Comparison of ENCODE assay signal across 10 cellular contexts in the genomic region with DNA sequence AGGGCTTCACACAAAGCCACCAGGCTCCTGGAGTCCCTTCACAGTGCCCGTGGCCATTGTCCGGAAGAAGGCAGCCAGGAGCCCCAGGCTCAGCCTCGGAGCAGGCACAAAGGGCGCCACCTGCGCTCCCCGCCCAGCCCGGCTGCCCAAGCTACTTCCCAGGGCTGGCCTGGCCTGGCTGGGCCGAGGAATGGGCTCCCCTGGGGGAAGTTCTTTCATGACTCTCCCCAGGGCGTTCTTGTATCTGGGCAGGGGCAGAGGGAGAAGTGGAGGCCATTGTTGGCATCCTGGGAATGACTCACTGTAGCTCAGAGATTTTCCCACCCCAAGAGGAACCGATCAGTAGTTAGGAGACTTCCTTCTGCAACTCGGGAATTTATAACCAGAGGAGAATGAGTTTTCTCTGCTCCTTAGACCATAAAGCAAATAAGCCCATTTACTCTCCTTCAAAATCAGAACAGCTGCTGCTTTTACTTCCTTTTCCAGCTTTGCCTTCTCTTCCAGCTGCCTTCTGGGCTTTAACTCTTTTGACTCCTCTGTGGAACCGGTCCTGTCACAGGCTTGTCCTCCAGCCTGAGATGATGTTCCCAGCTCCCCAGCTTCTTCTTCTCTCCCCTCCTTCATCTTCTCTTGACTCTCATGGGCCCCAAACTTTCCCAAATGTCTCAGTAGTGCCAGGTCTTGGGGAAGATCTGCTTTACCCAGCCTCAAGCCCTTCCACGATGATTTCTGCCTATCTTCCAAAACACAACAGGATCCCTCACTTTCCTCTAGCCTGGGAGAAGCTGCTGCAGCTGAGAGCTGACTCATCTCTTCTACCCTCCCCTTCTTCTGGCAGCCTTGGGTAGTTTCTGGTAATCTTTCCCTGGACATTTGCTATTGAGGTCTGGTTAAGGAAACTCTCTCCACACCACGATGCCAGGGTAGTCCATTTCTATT.
DNase-seq lines count a peak whose midpoint lies in the region; ATAC-seq lines count a peak whose summit lies in the region.
"Had no signal": no experiment of that assay in that cellular context is flagged by ENCODE, and none has a peak within 500 bp of the region (broad histone marks: within the 10 kb centered on the region; RNA-seq: fewer than 3 reads in every experiment).

No MANE protein-coding gene starts in this region.

- H4K8ac ChIP-seq in neuronal stem cell (ENCODE audit: low read depth, low read length): no peak overlapping the region

- no peak overlapping the region for H2BK12ac ChIP-seq in neuronal stem cell (ENCODE audit: low read length)

- DNase-seq in A172 (ENCODE audit: low spot score) (peak; percentile 54), SK-MEL-5 (ENCODE audit: low read depth, low spot score) (peak; percentile 18), fibroblast of the conjunctiva (ENCODE audit: low read depth) (peak; percentile 56), neuronal stem cell (ENCODE audit: low spot score) (no peak)
- DNase-seq in activated CD4-positive, alpha-beta T cell treated with anti-CD3 and anti-CD28 coated beads, Interleukin-2, amount 10 ng/mL, durations not matched to agents 7 days and 5 days: no peak
- DNase-seq: activated naive CD8-positive, alpha-beta T cell treated with anti-CD3 and anti-CD28 coated beads, Interleukin-2, amount 50 U/mL, for 24 hours; T-helper 9 cell had no signal

- no peak overlapping the region for H3K9ac ChIP-seq in neuronal stem cell (ENCODE audit: low read depth, low read length, poor library complexity)

- no peaks in the 10 kb centered on the region for H3K4me1 Mint-ChIP-seq in activated CD4-positive, alpha-beta T cell treated with anti-CD3 and anti-CD28 coated beads, Interleukin-2, amount 10 ng/mL, durations not matched to agents 7 days and 5 days
- H3K4me1 Mint-ChIP-seq: activated naive CD8-positive, alpha-beta T cell treated with anti-CD3 and anti-CD28 coated beads, Interleukin-2, amount 50 U/mL, for 24 hours had no signal

- no peak overlapping the region for H3K4ac ChIP-seq in neuronal stem cell (ENCODE audit: low read length)

- no peaks in the 10 kb centered on the region for H3K36me3 ChIP-seq in neuronal stem cell (replicated peaks in 1 of 2; ENCODE audit: control insufficient read depth in 2 of 2, insufficient read depth in 2 of 2, low read length in 2 of 2)

- peak overlapping the region; percentile 63 for H3K18ac ChIP-seq in neuronal stem cell (ENCODE audit: low read length)

- in situ Hi-C loops in SK-MEL-5 (cut with HindIII; ENCODE audit: low pct_unique_long_range_greater_than_20kb, low sequenced_read_pairs): no loop called here

- H3K9me3 ChIP-seq in neuronal stem cell (replicated peaks in 1 of 2; ENCODE audit: control insufficient read depth in 2 of 2, insufficient read depth in 1 of 2, low read depth in 1 of 2, low read length in 2 of 2): no peaks in the 10 kb centered on the region

- no peak overlapping the region for H2BK15ac ChIP-seq in neuronal stem cell (ENCODE audit: low read length)

- H3K4me3 Mint-ChIP-seq in activated CD4-positive, alpha-beta T cell treated with anti-CD3 and anti-CD28 coated beads, Interleukin-2, amount 10 ng/mL, durations not matched to agents 7 days and 5 days: no peak overlapping the region
- H3K4me3 Mint-ChIP-seq: activated naive CD8-positive, alpha-beta T cell treated with anti-CD3 and anti-CD28 coated beads, Interleukin-2, amount 50 U/mL, for 24 hours had no signal

- CTCF ChIA-PET in activated CD4-positive, alpha-beta T cell treated with anti-CD3 and anti-CD28 coated beads, Interleukin-2, amount 10 ng/mL, durations not matched to agents 7 days and 5 days (lab: Charles Lee): interaction anchor here (1.0 to 1.3 kb wide), 2 partner anchors 18 to 215 kb away, joined by 3 read pairs; partner anchors contain the start of gene PLXNA2

- WGBS in neuronal stem cell (ENCODE audit: extremely low coverage in 2 of 2, insufficient read length in 2 of 2, insufficient replicate concordance in 1 of 2), 2 donors: no CpG with 5 or more reads among the region's 14 CpGs

- H3K14ac ChIP-seq in neuronal stem cell (ENCODE audit: low read length): no peak overlapping the region

- no peaks in the 10 kb centered on the region for H3K9me3 Mint-ChIP-seq in activated CD4-positive, alpha-beta T cell treated with anti-CD3 and anti-CD28 coated beads, Interleukin-2, amount 10 ng/mL, durations not matched to agents 7 days and 5 days
- H3K9me3 Mint-ChIP-seq: activated naive CD8-positive, alpha-beta T cell treated with anti-CD3 and anti-CD28 coated beads, Interleukin-2, amount 50 U/mL, for 24 hours had no signal

- no peak overlapping the region for H4K91ac ChIP-seq in neuronal stem cell (ENCODE audit: low read depth, low read length, poor library complexity)

- no peak overlapping the region for H3K27ac ChIP-seq in neuronal stem cell (replicated peaks; ENCODE audit: low read length)

- POLR2A ChIA-PET in activated CD4-positive, alpha-beta T cell treated with anti-CD3 and anti-CD28 coated beads, Interleukin-2, amount 10 ng/mL, durations not matched to agents 7 days and 5 days (lab: Charles Lee): interaction anchor here (0.6 kb wide), 1 partner anchor 114 kb away, joined by 5 read pairs; no protein-coding TSS in a partner anchor

- H3K23ac ChIP-seq in neuronal stem cell (ENCODE audit: low read depth, low read length, poor library complexity): no peak overlapping the region

- no peak overlapping the region for H3K4me3 ChIP-seq in neuronal stem cell (ENCODE audit: low read length in 2 of 2)

- H3K27ac Mint-ChIP-seq in activated CD4-positive, alpha-beta T cell treated with anti-CD3 and anti-CD28 coated beads, Interleukin-2, amount 10 ng/mL, durations not matched to agents 7 days and 5 days: no peak overlapping the region
- H3K27ac Mint-ChIP-seq: activated naive CD8-positive, alpha-beta T cell treated with anti-CD3 and anti-CD28 coated beads, Interleukin-2, amount 50 U/mL, for 24 hours had no signal

- H2AFZ ChIP-seq in neuronal stem cell (ENCODE audit: low read length): no peak overlapping the region

- no peak overlapping the region for H2AK5ac ChIP-seq in neuronal stem cell (ENCODE audit: low read depth, low read length)

- peaks cover 0 to 4% of the 10 kb centered on the region in 2 donors for H3K4me1 ChIP-seq in neuronal stem cell (ENCODE audit: control insufficient read depth in 2 of 2, insufficient read depth in 1 of 2, low read depth in 1 of 2, low read length in 2 of 2)

- no peak overlapping the region for H3K4me2 ChIP-seq in neuronal stem cell (ENCODE audit: insufficient read depth, low read length, poor library complexity, severe bottlenecking)

- no peaks in the 10 kb centered on the region for H3K27me3 ChIP-seq in neuronal stem cell (ENCODE audit: control insufficient read depth in 3 of 3, insufficient read depth in 3 of 3, low read depth in 1 of 3, low read length in 3 of 3)

- no peak overlapping the region for H2BK5ac ChIP-seq in neuronal stem cell (ENCODE audit: low read length)

- H2BK120ac ChIP-seq in neuronal stem cell (ENCODE audit: low read depth, low read length): no peak overlapping the region

- H3K79me1 ChIP-seq in neuronal stem cell (ENCODE audit: low read depth, low read length): no peaks in the 10 kb centered on the region

- ATAC-seq in HG02571 (IDR thresholded peaks at IDR 0.05; ENCODE audit: unreplicated experiment): no peak
- no peak for ATAC-seq in HG03095 (IDR thresholded peaks at IDR 0.05; ENCODE audit: unreplicated experiment)
- ATAC-seq in HG02588 (IDR thresholded peaks at IDR 0.05; ENCODE audit: unreplicated experiment): no peak
- ATAC-seq: activated naive CD8-positive, alpha-beta T cell treated with anti-CD3 and anti-CD28 coated beads, Interleukin-2, amount 50 U/mL, for 24 hours had no signal

- no peaks in the 10 kb centered on the region for H3K36me3 Mint-ChIP-seq in activated CD4-positive, alpha-beta T cell treated with anti-CD3 and anti-CD28 coated beads, Interleukin-2, amount 10 ng/mL, durations not matched to agents 7 days and 5 days (ENCODE audit: low read depth)

- H3K27me3 Mint-ChIP-seq in activated CD4-positive, alpha-beta T cell treated with anti-CD3 and anti-CD28 coated beads, Interleukin-2, amount 10 ng/mL, durations not matched to agents 7 days and 5 days: peaks cover 8% of the 10 kb centered on the region
- H3K27me3 Mint-ChIP-seq: activated naive CD8-positive, alpha-beta T cell treated with anti-CD3 and anti-CD28 coated beads, Interleukin-2, amount 50 U/mL, for 24 hours had no signal

Comparison
In these comparisons a context has a peak if more than half of its experiments do, and no peak if none do; other contexts are left out.
1. DNase-seq: peak in A172 (single experiment), SK-MEL-5 (single experiment) and fibroblast of the conjunctiva (single experiment); none in neuronal stem cell (single experiment) and activated CD4-positive, alpha-beta T cell treated with anti-CD3 and anti-CD28 coated beads, Interleukin-2, amount 10 ng/mL, durations not matched to agents 7 days and 5 days (single experiment).